Comparison of ENCODE assay signal across 16 cellular contexts in the genomic region with DNA sequence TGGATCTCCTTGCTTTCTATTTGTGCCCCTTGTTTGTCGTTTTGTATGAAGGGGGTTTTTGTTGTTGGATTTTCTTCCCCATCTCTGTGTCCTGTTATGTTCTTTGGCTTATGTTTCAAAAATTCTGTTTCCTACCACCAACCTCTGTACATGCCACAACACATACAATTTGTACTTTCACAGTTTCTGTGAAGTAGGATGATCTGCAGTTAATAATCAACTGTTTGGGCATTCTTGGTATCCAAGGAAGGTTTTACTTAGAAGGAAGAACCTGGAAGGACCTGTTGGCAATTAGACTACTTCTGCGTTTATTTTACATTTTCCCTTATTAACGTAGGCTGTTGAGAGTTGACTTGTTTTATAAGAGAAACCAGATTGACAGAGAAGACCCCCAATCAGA. TPM values are rescaled to one million over a fixed set of nuclear protein-coding genes. Genes with fewer than 3 reads are reported as not detected.
DNase-seq lines count a peak whose midpoint lies in the region; FAIRE-seq and TF ChIP-seq lines count a peak whose summit lies in the region.
"Had no signal": no experiment of that assay in that cellular context is flagged by ENCODE, and none has a peak within 500 bp of the region (broad histone marks: within the 10 kb centered on the region; RNA-seq: fewer than 3 reads in every experiment).

No MANE protein-coding gene starts in this region.

- WGBS in smooth muscle cell (ENCODE audit: low lambda C conversion rate), result 88% methylated on average over 3 of the region's 3 CpGs

- peaks cover 5% of the 10 kb centered on the region for H3K36me3 ChIP-seq in adipocyte (ENCODE audit: control insufficient read depth, insufficient read depth, low read length, severe bottlenecking)
- H3K36me3 ChIP-seq in keratinocyte (ENCODE audit: control insufficient read depth in 2 of 2, extremely low read depth in 1 of 2, insufficient read depth in 2 of 2, low read length in 2 of 2), result no peaks in the 10 kb centered on the region
- no peaks in the 10 kb centered on the region for H3K36me3 ChIP-seq in smooth muscle cell (ENCODE audit: low read depth)

- H3K27me3 Mint-ChIP-seq in activated T-cell treated with anti-CD3 and anti-CD28 coated beads, Interleukin-2, amount 50 U/mL, for 24 hours, result no peaks in the 10 kb centered on the region
- H3K27me3 Mint-ChIP-seq: stimulated activated memory B cell treated with anti-CD40 and anti-IgM and Interleukin-4, amounts not matched to agents 10 μg/mL and 1 μg/mL and 100 μg/mL, for 72 hours had no signal

- peak overlapping the region; percentile 65 for H3K27ac Mint-ChIP-seq in activated T-cell treated with anti-CD3 and anti-CD28 coated beads, Interleukin-2, amount 50 U/mL, for 24 hours

- H3K9ac ChIP-seq in adipocyte (ENCODE audit: low read length) (no peak overlapping the region), keratinocyte (ENCODE audit: control insufficient read depth, extremely low read depth, insufficient read depth, low read length) (no peak overlapping the region), smooth muscle cell (ENCODE audit: low read depth) (no peak overlapping the region)

- H3K4me1 Mint-ChIP-seq in activated T-cell treated with anti-CD3 and anti-CD28 coated beads, Interleukin-2, amount 50 U/mL, for 24 hours (ENCODE audit: low read depth), result peaks cover 86% of the 10 kb centered on the region

- H3K27me3 ChIP-seq in adipocyte (replicated peaks; ENCODE audit: control insufficient read depth, insufficient read depth, low read length) (no peaks in the 10 kb centered on the region), keratinocyte (ENCODE audit: control insufficient read depth, extremely low read depth, insufficient read depth, low read length) (no peaks in the 10 kb centered on the region), smooth muscle cell (ENCODE audit: low read depth) (no peaks in the 10 kb centered on the region)

- H3K9me1 ChIP-seq in keratinocyte (ENCODE audit: control insufficient read depth, extremely low read depth, insufficient read depth, low read length), result peaks cover 2% of the 10 kb centered on the region

- no peaks in the 10 kb centered on the region for H3K9me3 Mint-ChIP-seq in activated T-cell treated with anti-CD3 and anti-CD28 coated beads, Interleukin-2, amount 50 U/mL, for 24 hours

- no peak for FAIRE-seq in keratinocyte (lab: Jason Lieb, UNC)

- TF ChIP-seq CTCF in keratinocyte (optimal IDR thresholded peaks at IDR 0.05 in 1 of 3, IDR thresholded peaks at IDR 0.05 in 1 of 3, conservative IDR thresholded peaks at IDR 0.05 in 1 of 3; ENCODE audit: extremely low read depth in 1 of 3, insufficient read depth in 2 of 3, low read length in 3 of 3), result no peak
- TF ChIP-seq CTCF in smooth muscle cell (IDR thresholded peaks at IDR 0.05; ENCODE audit: borderline replicate concordance, insufficient read depth, poor library complexity, severe bottlenecking), result no peak

- peaks cover 33% of the 10 kb centered on the region for H4K20me1 ChIP-seq in keratinocyte (ENCODE audit: control insufficient read depth, extremely low read depth, insufficient read depth, low read length)
- H4K20me1 ChIP-seq in smooth muscle cell (ENCODE audit: low read depth), result peaks cover 100% of the 10 kb centered on the region

- peak overlapping the region; percentile 55 for H3K4me2 ChIP-seq in keratinocyte (ENCODE audit: control insufficient read depth, extremely low read depth, insufficient read depth, low read depth, low read length)
- H3K4me2 ChIP-seq in smooth muscle cell, result peak overlapping the region; percentile 92

- H3K9me3 ChIP-seq in adipocyte (ENCODE audit: control insufficient read depth, low read length), result peaks cover 3% of the 10 kb centered on the region
- no peaks in the 10 kb centered on the region for H3K9me3 ChIP-seq in keratinocyte (ENCODE audit: control insufficient read depth, low read depth, low read length)
- no peaks in the 10 kb centered on the region for H3K9me3 ChIP-seq in smooth muscle cell (replicated peaks; ENCODE audit: low read depth)
- H3K9me3 ChIP-seq: HAP-1 had no signal

- H3K4me1 ChIP-seq in adipocyte (ENCODE audit: control insufficient read depth, insufficient read depth, low read length), result peaks cover 64% of the 10 kb centered on the region
- H3K4me1 ChIP-seq in keratinocyte (ENCODE audit: control insufficient read depth, extremely low read depth, insufficient read depth, low read length), result peaks cover 57% of the 10 kb centered on the region
- peaks cover 49% of the 10 kb centered on the region for H3K4me1 ChIP-seq in smooth muscle cell (ENCODE audit: low read depth)

- H3F3A ChIP-seq in smooth muscle cell (ENCODE audit: low read depth), result peaks cover 17% of the 10 kb centered on the region

- H2AFZ ChIP-seq in keratinocyte (ENCODE audit: control insufficient read depth, low read length) (no peak overlapping the region), smooth muscle cell (ENCODE audit: low read depth) (no peak overlapping the region)

- dilution Hi-C loops in keratinocyte (cut with MboI; ENCODE audit: extremely low pct_ligation_motif_present, low sequenced_read_pairs), result no loop called here

- H3K4me3 Mint-ChIP-seq in activated T-cell treated with anti-CD3 and anti-CD28 coated beads, Interleukin-2, amount 50 U/mL, for 24 hours, result no peak overlapping the region
- H3K4me3 Mint-ChIP-seq: stimulated activated memory B cell treated with anti-CD40 and anti-IgM and Interleukin-4, amounts not matched to agents 10 μg/mL and 1 μg/mL and 100 μg/mL, for 72 hours had no signal

- H3K79me2 ChIP-seq in keratinocyte (ENCODE audit: control insufficient read depth, insufficient read depth, low read length), result peaks cover 100% of the 10 kb centered on the region
- H3K79me2 ChIP-seq in smooth muscle cell (ENCODE audit: low read depth), result peaks cover 100% of the 10 kb centered on the region

- no peak for DNase-seq in activated T-cell treated with anti-CD3 and anti-CD28 coated beads, Interleukin-2, amount 50 U/mL, for 24 hours
- no peak for DNase-seq in activated T-cell treated with anti-CD3 and anti-CD28 coated beads for 4 hours
- DNase-seq in adipocyte (ENCODE audit: low read depth), result no peak
- DNase-seq in keratinocyte (ENCODE audit: low read depth, low spot score), result no peak
- no peak for DNase-seq in smooth muscle cell (lab: John Stamatoyannopoulos, UW; ENCODE audit: unreplicated experiment)
- no peak for DNase-seq in NCI-H2196 (lab: John Stamatoyannopoulos, UW; ENCODE audit: unreplicated experiment)
- no peak for DNase-seq in AG08396 (ENCODE audit: low spot score)
- no peak for DNase-seq in NCI-H1048 (lab: John Stamatoyannopoulos, UW)
- DNase-seq: activated CD4-positive, alpha-beta T cell treated with anti-CD3 and anti-CD28 coated beads for 48 hours; foreskin melanocyte; KG1; NCI-H1694; NCI-H526; stimulated activated CD4-positive, alpha-beta T cell treated with anti-CD3 and anti-CD28 coated beads, Interleukin-4, amount 100 ng/mL, for 24 hours had no signal

- H3K27ac ChIP-seq in keratinocyte (ENCODE audit: control insufficient read depth, insufficient read depth, low read length) (peak overlapping the region; percentile 52), smooth muscle cell (ENCODE audit: low read depth) (peak overlapping the region; percentile 100)

- H3K36me3 Mint-ChIP-seq in activated T-cell treated with anti-CD3 and anti-CD28 coated beads, Interleukin-2, amount 50 U/mL, for 24 hours (ENCODE audit: low read depth), result peaks cover 49% of the 10 kb centered on the region

- H3K4me3 ChIP-seq in adipocyte (ENCODE audit: low read length) (peak overlapping the region; percentile 4), keratinocyte (ENCODE audit: control insufficient read depth in 2 of 3, extremely low read depth in 1 of 3, insufficient read depth in 2 of 3, low read depth in 1 of 3, low read length in 3 of 3) (no peak overlapping the region), smooth muscle cell (no peak overlapping the region)
- H3K4me3 ChIP-seq: HAP-1 had no signal

RNA-seq across cellular contexts. Expression of gene SETD5, which starts 8.3 kb away (rescaled TPM):
- polyA plus RNA-seq in keratinocyte (28.9 to 52.8 TPM (median 37.8 TPM) in 3 replicates), smooth muscle cell (133 and 134 TPM in 2 replicates)
- polyA plus RNA-seq in keratinocyte (2011; ENCODE audit: low read depth), result 175 TPM
- 23.4 and 30.0 TPM in 2 replicates for polyA plus RNA-seq in keratinocyte (2011; cell fraction: cytosol; rRNA removed)
- 128 and 130 TPM in 2 replicates for polyA plus RNA-seq in keratinocyte (2011; cell fraction: nucleus; rRNA removed)
- 36.6 and 45.3 TPM in 2 replicates for polyA plus RNA-seq in keratinocyte (2012; ENCODE audit: low replicate concordance)
- 57.9 to 114 TPM (median 75.7 TPM) in 3 replicates for polyA minus RNA-seq in keratinocyte
- polyA minus RNA-seq in keratinocyte (2011; cell fraction: cytosol; rRNA and poly(A)+ RNA removed), result 25.9 TPM
- polyA minus RNA-seq in keratinocyte (2011; cell fraction: nucleus; rRNA and poly(A)+ RNA removed), result 83.7 and 184 TPM in 2 replicates
- total RNA-seq in smooth muscle cell, result 107 and 122 TPM in 2 replicates

RNA-seq across cellular contexts. Expression of gene THUMPD3, which starts 42.9 kb away (rescaled TPM):
- polyA plus RNA-seq in keratinocyte (42.1 to 59.8 TPM (median 42.6 TPM) in 3 replicates), smooth muscle cell (19.5 and 23.2 TPM in 2 replicates)
- 25.4 TPM for polyA plus RNA-seq in keratinocyte (2011; ENCODE audit: low read depth)
- polyA plus RNA-seq in keratinocyte (2011; cell fraction: cytosol; rRNA removed), result 30.5 and 53.4 TPM in 2 replicates
- 34.0 and 39.7 TPM in 2 replicates for polyA plus RNA-seq in keratinocyte (2011; cell fraction: nucleus; rRNA removed)
- polyA plus RNA-seq in keratinocyte (2012; ENCODE audit: low replicate concordance), result 42.1 and 48.2 TPM in 2 replicates
- 21.5 to 68.4 TPM (median 43.7 TPM) in 3 replicates for polyA minus RNA-seq in keratinocyte
- 37.6 TPM for polyA minus RNA-seq in keratinocyte (2011; cell fraction: cytosol; rRNA and poly(A)+ RNA removed)
- 16.4 and 32.2 TPM in 2 replicates for polyA minus RNA-seq in keratinocyte (2011; cell fraction: nucleus; rRNA and poly(A)+ RNA removed)
- 11.6 and 21.9 TPM in 2 replicates for total RNA-seq in smooth muscle cell
